In genomic region chr15:74808840-74809229, GRCh38 we compare ENCODE assay signal across 14 cellular contexts. TPM values are rescaled to one million over a fixed set of nuclear protein-coding genes. Genes with fewer than 3 reads are reported as not detected.
DNase-seq lines count a peak whose midpoint lies in the region; ATAC-seq and TF ChIP-seq lines count a peak whose summit lies in the region.
"Had no signal": no experiment of that assay in that cellular context is flagged by ENCODE, and none has a peak within 500 bp of the region (broad histone marks: within the 10 kb centered on the region; RNA-seq: fewer than 3 reads in every experiment).

No MANE protein-coding gene starts in this region.

- peaks cover 18% of the 10 kb centered on the region for H3K36me3 Mint-ChIP-seq in activated T-cell treated with anti-CD3 and anti-CD28 coated beads, Interleukin-2, amount 50 U/mL, for 24 hours (ENCODE audit: low read depth)
- H3K36me3 Mint-ChIP-seq in activated T-cell treated with anti-CD3 and anti-CD28 coated beads, Interleukin-2, amount 50 U/mL, for 4 hours (ENCODE audit: insufficient read depth), result peaks cover 7% of the 10 kb centered on the region
- H3K36me3 Mint-ChIP-seq in central memory CD8-positive, alpha-beta T cell (ENCODE audit: insufficient read depth), result peaks cover 4% of the 10 kb centered on the region

- TF ChIP-seq POLR2A in prostate gland (IDR thresholded peaks at IDR 0.05), result no peak

- no peaks in the 10 kb centered on the region for H3K27me3 Mint-ChIP-seq in activated T-cell treated with anti-CD3 and anti-CD28 coated beads, Interleukin-2, amount 50 U/mL, for 24 hours
- H3K27me3 Mint-ChIP-seq in activated T-cell treated with anti-CD3 and anti-CD28 coated beads, Interleukin-2, amount 50 U/mL, for 4 hours (ENCODE audit: low read depth), result no peaks in the 10 kb centered on the region
- no peaks in the 10 kb centered on the region for H3K27me3 Mint-ChIP-seq in central memory CD8-positive, alpha-beta T cell

- intact Hi-C loops in prostate gland (cut with DNase I), result no loop called here

- WGBS in prostate gland, result 68% methylated on average over 4 of the region's 4 CpGs

- H3K27ac ChIP-seq in prostate gland, result peak overlapping the region; percentile 77 to 80
- H3K27ac ChIP-seq: thoracic aorta had no signal

- no peaks in the 10 kb centered on the region for H3K27me3 ChIP-seq in prostate gland (replicated peaks; ENCODE audit: insufficient read depth)
- H3K27me3 ChIP-seq: spleen had no signal

- H3K9me3 ChIP-seq in prostate gland, result no peaks in the 10 kb centered on the region
- H3K9me3 ChIP-seq: spleen, thoracic aorta had no signal

- DNase-seq in activated T-cell treated with anti-CD3 and anti-CD28 coated beads, Interleukin-2, amount 50 U/mL, for 24 hours, result no peak
- no peak for DNase-seq in activated T-cell treated with anti-CD3 and anti-CD28 coated beads, Interleukin-2, amount 50 U/mL, for 4 hours
- DNase-seq in HuH-7 (ENCODE audit: low spot score), result peak; percentile 72
- no peak for DNase-seq in central memory CD8-positive, alpha-beta T cell (ENCODE audit: low spot score in 2 of 2)
- no peak for DNase-seq in prostate gland (ENCODE audit: low spot score)
- no peak for DNase-seq in NCI-H2081 treated with DMSO at 0.1 percent for 48 hours (lab: John Stamatoyannopoulos, UW)
- DNase-seq in MV-4-11 (lab: John Stamatoyannopoulos, UW), result no peak
- DNase-seq in NCI-H1092 treated with DMSO at 0.1 percent for 48 hours (lab: John Stamatoyannopoulos, UW), result no peak
- DNase-seq: activated CD4-positive, alpha-beta T cell treated with anti-CD3 and anti-CD28 coated beads, Interleukin-2, amount 50 U/mL, for 1 hour; activated effector memory CD4-positive, alpha-beta T cell treated with Interleukin-2 at 50 U/mL for 16 hours; DMS79; NCI-H226; spleen had no signal

- no peaks in the 10 kb centered on the region for H3K4me1 ChIP-seq in prostate gland (replicated peaks)

- peaks cover 29% of the 10 kb centered on the region for H3K4me1 Mint-ChIP-seq in activated T-cell treated with anti-CD3 and anti-CD28 coated beads, Interleukin-2, amount 50 U/mL, for 24 hours (ENCODE audit: low read depth)
- H3K4me1 Mint-ChIP-seq in activated T-cell treated with anti-CD3 and anti-CD28 coated beads, Interleukin-2, amount 50 U/mL, for 4 hours (ENCODE audit: low read depth), result peaks cover 26% of the 10 kb centered on the region
- H3K4me1 Mint-ChIP-seq in central memory CD8-positive, alpha-beta T cell, result peaks cover 38% of the 10 kb centered on the region

- no peak overlapping the region for H3K4me3 ChIP-seq in prostate gland
- H3K4me3 ChIP-seq: spleen, thoracic aorta had no signal

- no peak for ATAC-seq in activated T-cell treated with anti-CD3 and anti-CD28 coated beads, Interleukin-2, amount 50 U/mL, for 4 hours
- ATAC-seq in central memory CD8-positive, alpha-beta T cell (replicated peaks; ENCODE audit: extremely low read depth, poor library complexity, severe bottlenecking), result no peak

- H3K36me3 ChIP-seq in prostate gland, result no peaks in the 10 kb centered on the region

- H3K4me3 Mint-ChIP-seq in activated T-cell treated with anti-CD3 and anti-CD28 coated beads, Interleukin-2, amount 50 U/mL, for 24 hours, result no peak overlapping the region
- no peak overlapping the region for H3K4me3 Mint-ChIP-seq in activated T-cell treated with anti-CD3 and anti-CD28 coated beads, Interleukin-2, amount 50 U/mL, for 4 hours
- H3K4me3 Mint-ChIP-seq in central memory CD8-positive, alpha-beta T cell, result no peak overlapping the region

- H3K9me3 Mint-ChIP-seq in activated T-cell treated with anti-CD3 and anti-CD28 coated beads, Interleukin-2, amount 50 U/mL, for 24 hours, result no peaks in the 10 kb centered on the region
- no peaks in the 10 kb centered on the region for H3K9me3 Mint-ChIP-seq in activated T-cell treated with anti-CD3 and anti-CD28 coated beads, Interleukin-2, amount 50 U/mL, for 4 hours
- no peaks in the 10 kb centered on the region for H3K9me3 Mint-ChIP-seq in central memory CD8-positive, alpha-beta T cell

- TF ChIP-seq CTCF in prostate gland (IDR thresholded peaks at IDR 0.05), result no peak

- peak overlapping the region; percentile 47 for H3K27ac Mint-ChIP-seq in activated T-cell treated with anti-CD3 and anti-CD28 coated beads, Interleukin-2, amount 50 U/mL, for 24 hours
- H3K27ac Mint-ChIP-seq in central memory CD8-positive, alpha-beta T cell (ENCODE audit: low read depth), result peak overlapping the region; percentile 87

RNA-seq across cellular contexts. Expression of gene LMAN1L, which starts 3.8 kb away (rescaled TPM):
- total RNA-seq in activated T-cell treated with anti-CD3 and anti-CD28 coated beads, Interleukin-2, amount 50 U/mL, for 4 hours, result under 1 TPM; 0.30 to 0.55 (median 0.40) TPM
- 100 to 1,000 TPM; 219 to 229 TPM for total RNA-seq in prostate gland
- total RNA-seq: thoracic aorta had no signal

RNA-seq across cellular contexts. Expression of gene CPLX3, which starts 17.6 kb away (rescaled TPM):
- total RNA-seq in activated T-cell treated with anti-CD3 and anti-CD28 coated beads, Interleukin-2, amount 50 U/mL, for 4 hours, result under 1 TPM in 2 of 3 donors, not detected in 1; 0.23 to 0.32 TPM
- total RNA-seq in prostate gland, result 10 to 100 TPM; 40.5 to 59.8 TPM
- total RNA-seq: thoracic aorta had no signal

RNA-seq across cellular contexts. Expression of gene CSK, which starts 27.0 kb away (rescaled TPM):
- 100 to 1,000 TPM; 368 to 412 (median 397) TPM for total RNA-seq in activated T-cell treated with anti-CD3 and anti-CD28 coated beads, Interleukin-2, amount 50 U/mL, for 4 hours
- total RNA-seq in prostate gland, result 10 to 100 TPM; 45.3 to 57.0 TPM

RNA-seq across cellular contexts. Expression of gene ULK3, which starts 34.1 kb away (rescaled TPM):
- 10 to 100 TPM; 52.8 to 64.7 (median 64.0) TPM for total RNA-seq in activated T-cell treated with anti-CD3 and anti-CD28 coated beads, Interleukin-2, amount 50 U/mL, for 4 hours
- 10 to 100 TPM; 44.6 to 98.5 TPM for total RNA-seq in prostate gland

Comparison
In these comparisons a context has a peak if more than half of its experiments do, and no peak if none do; other contexts are left out.
1. RNA of gene LMAN1L, which starts 3.8 kb away (total RNA-seq): 219 to 229 TPM in prostate gland; 0.30 to 0.55 TPM in activated T-cell treated with anti-CD3 and anti-CD28 coated beads, Interleukin-2, amount 50 U/mL, for 4 hours; every median in the first group is over 100 times any median in the second.
2. RNA of gene CPLX3, which starts 17.6 kb away (total RNA-seq): 40.5 to 59.8 TPM in prostate gland; 0.23 to 0.32 TPM in activated T-cell treated with anti-CD3 and anti-CD28 coated beads, Interleukin-2, amount 50 U/mL, for 4 hours; every median in the first group is over 10 times any median in the second.
3. RNA of gene CSK, which starts 27.0 kb away (total RNA-seq): 368 to 412 TPM in activated T-cell treated with anti-CD3 and anti-CD28 coated beads, Interleukin-2, amount 50 U/mL, for 4 hours; 45.3 to 57.0 TPM in prostate gland; every median in the first group is over 4 times any median in the second.